ENCODE assay signal across 8 cellular contexts in genomic region chr5:123512631-123513461, GRCh38. TPM values are rescaled to one million over a fixed set of nuclear protein-coding genes. Genes with fewer than 3 reads are reported as not detected.
DNase-seq lines count a peak whose midpoint lies in the region; ATAC-seq and TF ChIP-seq lines count a peak whose summit lies in the region.

No MANE protein-coding gene starts in this region.

- H3K4me1 ChIP-seq in endodermal cell (ENCODE audit: control insufficient read depth, insufficient read depth, low read length) = peaks cover 5% of the 10 kb centered on the region

- no peaks in the 10 kb centered on the region for H3K27me3 Mint-ChIP-seq in endodermal cell (ENCODE audit: insufficient read depth)

- no peaks in the 10 kb centered on the region for H3K9me3 ChIP-seq in endodermal cell (ENCODE audit: control insufficient read depth, low read length)

- WGBS in endodermal cell (ENCODE audit: insufficient coverage in 1 of 2, insufficient read length in 1 of 2), 2 experiments = 0% methylated on average over 1 to 45 of the region's 46 CpGs

- H3K27me3 ChIP-seq in H7 (ENCODE audit: control insufficient read depth, insufficient read depth, low read length) (no peaks in the 10 kb centered on the region), endodermal cell (ENCODE audit: control insufficient read depth, insufficient read depth, low read length, poor library complexity, severe bottlenecking) (peaks cover 6% of the 10 kb centered on the region)

- H3K27ac Mint-ChIP-seq in endodermal cell = peak overlapping the region; percentile 80
- peak overlapping the region; percentile 95 for H3K27ac Mint-ChIP-seq in stimulated activated effector memory CD8-positive, alpha-beta T cell treated with anti-CD3 and anti-CD28 coated beads, Interleukin-12 subunit alpha, Interleukin-12 subunit beta, amount 100 ng/mL, for 72 hours

- H3K4me1 Mint-ChIP-seq in endodermal cell = peaks cover 20% of the 10 kb centered on the region
- peaks cover 48% of the 10 kb centered on the region for H3K4me1 Mint-ChIP-seq in stimulated activated effector memory CD8-positive, alpha-beta T cell treated with anti-CD3 and anti-CD28 coated beads, Interleukin-12 subunit alpha, Interleukin-12 subunit beta, amount 100 ng/mL, for 72 hours

- H3K36me3 ChIP-seq in H7 (replicated peaks; ENCODE audit: control insufficient read depth, insufficient read depth, low read length) (no peaks in the 10 kb centered on the region), endodermal cell (ENCODE audit: control insufficient read depth, insufficient read depth, low read length) (no peaks in the 10 kb centered on the region)

- no peaks in the 10 kb centered on the region for H3K9me3 Mint-ChIP-seq in endodermal cell
- no peaks in the 10 kb centered on the region for H3K9me3 Mint-ChIP-seq in stimulated activated effector memory CD8-positive, alpha-beta T cell treated with anti-CD3 and anti-CD28 coated beads, Interleukin-12 subunit alpha, Interleukin-12 subunit beta, amount 100 ng/mL, for 72 hours

- DNase-seq in H7 (peak; percentile 20), M059J (ENCODE audit: low read depth) (peak; percentile 43), endodermal cell (peak; percentile 73), mesenteric fat pad (ENCODE audit: low spot score) (peak; percentile 90), mucosa of gallbladder (ENCODE audit: low spot score) (no peak)
- DNase-seq in activated CD4-positive, alpha-beta T cell treated with anti-CD3 and anti-CD28 coated beads, Interleukin-2, amount 50 U/mL, for 48 hours = peak; percentile 25 to 39
- DNase-seq in stimulated activated effector memory CD8-positive, alpha-beta T cell treated with anti-CD3 and anti-CD28 coated beads, Interleukin-12 subunit alpha, Interleukin-12 subunit beta, amount 100 ng/mL, for 72 hours (ENCODE audit: low spot score in 2 of 2) = peak; percentile 26 to 79

- peak overlapping the region; percentile 70 for H3K9ac ChIP-seq in endodermal cell (ENCODE audit: extremely low read depth, low read length, poor library complexity, severe bottlenecking)

- peak overlapping the region; percentile 93 for H3K4me3 Mint-ChIP-seq in endodermal cell
- H3K4me3 Mint-ChIP-seq in stimulated activated effector memory CD8-positive, alpha-beta T cell treated with anti-CD3 and anti-CD28 coated beads, Interleukin-12 subunit alpha, Interleukin-12 subunit beta, amount 100 ng/mL, for 72 hours = peak overlapping the region; percentile 81

- ATAC-seq in stimulated activated effector memory CD8-positive, alpha-beta T cell treated with anti-CD3 and anti-CD28 coated beads, Interleukin-12 subunit alpha, Interleukin-12 subunit beta, amount 100 ng/mL, for 72 hours = peak; percentile 53

- no peak for TF ChIP-seq CTCF in endodermal cell (conservative IDR thresholded peaks at IDR 0.05)

- no peaks in the 10 kb centered on the region for H3K36me3 Mint-ChIP-seq in endodermal cell (ENCODE audit: low read depth)
- peaks cover 22% of the 10 kb centered on the region for H3K36me3 Mint-ChIP-seq in stimulated activated effector memory CD8-positive, alpha-beta T cell treated with anti-CD3 and anti-CD28 coated beads, Interleukin-12 subunit alpha, Interleukin-12 subunit beta, amount 100 ng/mL, for 72 hours

- peak overlapping the region; percentile 47 for H3K27ac ChIP-seq in endodermal cell (ENCODE audit: low read depth, low read length)

- H3K4me3 ChIP-seq in GM08714 (ENCODE audit: low read length) = peak overlapping the region; percentile 86
- peak overlapping the region; percentile 94 for H3K4me3 ChIP-seq in H7 (ENCODE audit: insufficient read depth, low read depth, low read length)
- peak overlapping the region; percentile 99 for H3K4me3 ChIP-seq in endodermal cell (ENCODE audit: low read length)

RNA-seq across cellular contexts. Expression of gene CSNK1G3, which starts 0.9 kb away (rescaled TPM):
- 42.1 and 46.4 TPM in 2 replicates for total RNA-seq in H7 (2014; rRNA removed; shearing (Covaris generic))
- 43.3 and 43.6 TPM in 2 replicates for total RNA-seq in M059J (2014; rRNA removed; shearing (Covaris generic))
- total RNA-seq in endodermal cell = 10 to 100 TPM; 47.5 to 48.4 TPM
- polyA plus RNA-seq in endodermal cell (2013, experiment 1 of 2) = 39.7 TPM
- polyA plus RNA-seq in endodermal cell (2013, experiment 2 of 2) = 38.4 TPM
- total RNA-seq in mesenteric fat pad = 39.8 TPM
- 48.0 TPM for total RNA-seq in mucosa of gallbladder
